Comparison of ENCODE assay signal across 12 cellular contexts in the genomic region with DNA sequence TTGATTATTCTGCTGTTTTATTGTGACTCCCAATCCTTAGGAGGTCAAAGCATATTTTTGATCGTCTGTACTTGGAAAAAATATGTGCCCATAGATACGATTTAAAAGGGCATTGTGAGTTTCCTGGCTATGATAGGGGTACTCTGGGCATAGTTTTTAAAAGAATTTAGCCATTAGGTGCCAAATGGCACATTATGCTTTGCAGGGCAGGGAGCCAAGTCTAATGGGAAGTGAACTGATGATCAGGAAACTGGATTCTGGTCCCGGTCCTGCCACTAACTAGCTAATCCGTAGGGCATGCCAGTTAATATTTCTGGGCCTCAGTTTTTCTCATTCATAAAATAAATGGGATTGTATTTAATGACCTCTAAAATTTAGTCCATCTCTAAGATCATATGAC.
DNase-seq lines count a peak whose midpoint lies in the region; TF ChIP-seq lines count a peak whose summit lies in the region.
"Had no signal": no experiment of that assay in that cellular context is flagged by ENCODE, and none has a peak within 500 bp of the region (broad histone marks: within the 10 kb centered on the region; RNA-seq: fewer than 3 reads in every experiment).

No MANE protein-coding gene starts in this region.

- H3K4me1 ChIP-seq in left ventricle myocardium inferior (peaks cover 87% of the 10 kb centered on the region), prostate gland (replicated peaks) (no peaks in the 10 kb centered on the region)

- in situ Hi-C loops in astrocyte of the cerebellum (cut with HindIII; ENCODE audit: low sequenced_read_pairs): no loop called here

- H3K9me3 ChIP-seq in left ventricle myocardium inferior (replicated peaks) (no peaks in the 10 kb centered on the region), prostate gland (no peaks in the 10 kb centered on the region)

- H3K36me3 ChIP-seq in left ventricle myocardium inferior (no peaks in the 10 kb centered on the region), prostate gland (no peaks in the 10 kb centered on the region)

- DNase-seq in HFF-Myc (ENCODE audit: extremely low read depth, low read depth): no peak
- no peak for DNase-seq in astrocyte of the cerebellum (ENCODE audit: low read depth)
- DNase-seq in left ventricle myocardium inferior: no peak
- no peak for DNase-seq in KG1 (lab: John Stamatoyannopoulos, UW)
- DNase-seq in activated T-cell treated with anti-CD3 and anti-CD28 coated beads for 4 hours: no peak
- DNase-seq in activated CD4-positive, alpha-beta T cell treated with anti-CD3 and anti-CD28 coated beads, Interleukin-2, amount 50 U/mL, for 1 hour: no peak
- no peak for DNase-seq in prostate gland (ENCODE audit: low spot score)
- DNase-seq: CD4-positive, CD25-positive, alpha-beta regulatory T cell; immature natural killer cell had no signal

- no peaks in the 10 kb centered on the region for H3K27me3 ChIP-seq in left ventricle myocardium inferior (ENCODE audit: low read depth)
- no peaks in the 10 kb centered on the region for H3K27me3 ChIP-seq in prostate gland (replicated peaks; ENCODE audit: insufficient read depth)

- 21% methylated on average over 4 of the region's 4 CpGs for WGBS in prostate gland

- no peak for TF ChIP-seq CTCF in HFF-Myc (IDR thresholded peaks at IDR 0.05; ENCODE audit: low read depth, low read length, missing control alignments)
- no peak for TF ChIP-seq CTCF in astrocyte of the cerebellum (IDR thresholded peaks at IDR 0.05; ENCODE audit: low read depth, low read length, missing control alignments)
- no peak for TF ChIP-seq CTCF in left ventricle myocardium inferior (IDR thresholded peaks at IDR 0.05; ENCODE audit: borderline replicate concordance)
- TF ChIP-seq CTCF in prostate gland (IDR thresholded peaks at IDR 0.05): no peak

- intact Hi-C loops in left ventricle myocardium inferior (cut with micrococcal nuclease): no loop called here
- intact Hi-C loops in prostate gland (cut with DNase I): loop anchor here (10.0 kb wide), 1 partner anchor 101 kb away; no protein-coding TSS in a partner anchor

- TF ChIP-seq POLR2A in prostate gland (IDR thresholded peaks at IDR 0.05): no peak

- H3K4me3 ChIP-seq in HFF-Myc (replicated peaks; ENCODE audit: low read depth, low read length) (peak overlapping the region; percentile 57), astrocyte of the cerebellum (ENCODE audit: low read depth, low read length) (peak overlapping the region; percentile 63), left ventricle myocardium inferior (peak overlapping the region; percentile 57), skin epidermis (peak overlapping the region in 6 of 7 experiments; percentile 7 to 41 (median 24)), prostate gland (no peak overlapping the region)

- H3K27ac ChIP-seq in left ventricle myocardium inferior (replicated peaks) (peak overlapping the region; percentile 86), skin epidermis (peak overlapping the region in 13 of 21 experiments; percentile 16 to 85 (median 59)), prostate gland (no peak overlapping the region)
- H3K27ac ChIP-seq: epithelial cell of prostate, HL-60 had no signal

Comparison
In these comparisons a context has a peak if more than half of its experiments do, and no peak if none do; other contexts are left out.
1. H3K4me3 ChIP-seq: peak in HFF-Myc (single experiment), astrocyte of the cerebellum (single experiment), left ventricle myocardium inferior (single experiment) and skin epidermis (6 of 7); none in prostate gland (0 of 2).
2. H3K27ac ChIP-seq: peak in left ventricle myocardium inferior (single experiment) and skin epidermis (13 of 21); none in prostate gland (0 of 2).